ENCODE assay signal across 1 cellular context in genomic region chr12:58924652-58925051, GRCh38.
TF ChIP-seq lines count a peak whose summit lies in the region.

No MANE protein-coding gene starts in this region.

TF ChIP-seq in HepG2, 621 proteins besides CTCF, POLR2A, EP300 and RAD21:
- TF ChIP-seq POLR2AphosphoS5 (IDR thresholded peaks at IDR 0.05; ENCODE audit: low read depth, low read length) (no peak), ATF7 (IDR thresholded peaks at IDR 0.05) (peak; percentile 45; the same call in 1 of the 2 replicates), ATF7 (CRISPR knock-in tag; IDR thresholded peaks at IDR 0.05) (no peak)
